In genomic region chr15:21267686-21268395, GRCh38 we compare ENCODE assay signal across 22 cellular contexts.
DNase-seq lines count a peak whose midpoint lies in the region; ATAC-seq and TF ChIP-seq lines count a peak whose summit lies in the region.
"Had no signal": no experiment of that assay in that cellular context is flagged by ENCODE, and none has a peak within 500 bp of the region (broad histone marks: within the 10 kb centered on the region; RNA-seq: fewer than 3 reads in every experiment).

No MANE protein-coding gene starts in this region.

- H3K14ac ChIP-seq in trophoblast cell (ENCODE audit: low read length) = no peak overlapping the region

- H3K27me3 ChIP-seq in GM23248 (replicated peaks; ENCODE audit: insufficient read depth) (no peaks in the 10 kb centered on the region), PC-3 (ENCODE audit: low read length) (no peaks in the 10 kb centered on the region), trophoblast cell (ENCODE audit: insufficient read depth, low read length) (no peaks in the 10 kb centered on the region)

- H3K4me3 ChIP-seq in GM23248 = no peak overlapping the region
- no peak overlapping the region for H3K4me3 ChIP-seq in PC-3 (ENCODE audit: low read length)
- H3K4me3 ChIP-seq in trophoblast cell (ENCODE audit: low read depth, low read length) = no peak overlapping the region
- H3K4me3 ChIP-seq: GM12878 had no signal

- H3F3A ChIP-seq in GM23248 (ENCODE audit: insufficient read depth) = no peaks in the 10 kb centered on the region
- peaks cover 10% of the 10 kb centered on the region for H3F3A ChIP-seq in PC-3 (ENCODE audit: low read length, unreplicated experiment)

- H2AK5ac ChIP-seq in trophoblast cell (ENCODE audit: low read length) = no peak overlapping the region

- H4K91ac ChIP-seq in trophoblast cell (ENCODE audit: low read depth, low read length) = no peak overlapping the region

- H2BK120ac ChIP-seq in trophoblast cell (ENCODE audit: insufficient read depth, low read length, poor library complexity) = no peak overlapping the region

- DNase-seq in GM23248 = peak; percentile 20
- DNase-seq in PC-3 = peak; percentile 1
- DNase-seq in fibroblast of gingiva (ENCODE audit: low read depth) = peak; percentile 1
- peak; percentile 38 to 85 for DNase-seq in trophoblast cell
- DNase-seq in SW480 (ENCODE audit: low spot score) = no peak
- DNase-seq in dermis blood vessel endothelial cell = no peak
- DNase-seq: C1 segment of cervical spinal cord, DMS53, GOT3, IMR-90, Kasumi-1, MV-4-11, NCI-H1417 treated with DMSO at 0.1 percent for 48 hours, NCI-H2029, NCI-H510A, NCI-H82, SHP77 treated with DMSO at 0.1 percent for 48 hours, SW 1271 had no signal

- no peak overlapping the region for H4K8ac ChIP-seq in trophoblast cell (ENCODE audit: low read depth, low read length)

- intact Hi-C loops in PC-3 (cut with micrococcal nuclease) = no loop called here

- no peak for TF ChIP-seq CTCF in PC-3 (conservative IDR thresholded peaks at IDR 0.05; ENCODE audit: low read depth, low read length)

- H3K79me2 ChIP-seq in GM23248 (ENCODE audit: insufficient read depth) = no peaks in the 10 kb centered on the region
- H3K79me2 ChIP-seq in PC-3 (ENCODE audit: low read length) = no peaks in the 10 kb centered on the region
- H3K79me2 ChIP-seq in trophoblast cell (ENCODE audit: control insufficient read depth, insufficient read depth, low read length, poor library complexity) = no peaks in the 10 kb centered on the region

- H3K9me3 ChIP-seq in GM23248 (ENCODE audit: low read depth) (no peaks in the 10 kb centered on the region), PC-3 (ENCODE audit: low read length) (0 out of 2 replicates have a peak, but pooled peaks cover 10% of the 10 kb centered on the region), trophoblast cell (ENCODE audit: insufficient read depth, low read depth, low read length) (no peaks in the 10 kb centered on the region)

- 31 to 33% methylated on average over 4 of the region's 4 CpGs for WGBS in GM23248 (ENCODE audit: low coverage in 1 of 2, low lambda C conversion rate in 2 of 2, missing lambda C conversion rate in 2 of 2), 2 experiments
- no CpG with 5 or more reads among the region's 4 CpGs for WGBS in trophoblast cell (ENCODE audit: extremely low coverage, insufficient coverage, insufficient read length)

- H2BK5ac ChIP-seq in trophoblast cell (ENCODE audit: low read depth, low read length, poor library complexity) = no peak overlapping the region

- no peaks in the 10 kb centered on the region for H4K20me1 ChIP-seq in GM23248 (ENCODE audit: insufficient read depth)
- H4K20me1 ChIP-seq in PC-3 (ENCODE audit: low read length) = no peaks in the 10 kb centered on the region

- H2AFZ ChIP-seq in GM23248 (no peak overlapping the region), PC-3 (ENCODE audit: low read length) (no peak overlapping the region), trophoblast cell (ENCODE audit: insufficient read depth, low read length, poor library complexity) (no peak overlapping the region)

- in situ Hi-C loops in GM23248 (cut with MboI) = no loop called here

- H3K9ac ChIP-seq in GM23248 (no peak overlapping the region), PC-3 (ENCODE audit: low read length) (no peak overlapping the region), trophoblast cell (ENCODE audit: low read length) (no peak overlapping the region)

- H3K4me2 ChIP-seq in GM23248 (ENCODE audit: unreplicated experiment) (no peak overlapping the region), PC-3 (ENCODE audit: low read length) (no peak overlapping the region), trophoblast cell (ENCODE audit: low read length) (no peak overlapping the region)

- ATAC-seq in PC-3 = no peak
- ATAC-seq in SK-N-SH treated with all-trans-retinoic acid at 6 μM for 48 hours = no peak
- no peak for ATAC-seq in HG03045 (IDR thresholded peaks at IDR 0.05; ENCODE audit: unreplicated experiment)
- ATAC-seq: GM12878, Panc1 had no signal

- no peak overlapping the region for H3K23ac ChIP-seq in trophoblast cell (ENCODE audit: low read length)

- POLR2A ChIA-PET in PC-3 (lab: Charles Lee; ENCODE audit: unreplicated experiment) = no interaction called here

- H3K36me3 ChIP-seq in GM23248 (ENCODE audit: low read depth) (no peaks in the 10 kb centered on the region), PC-3 (ENCODE audit: low read depth, low read length) (no peaks in the 10 kb centered on the region), trophoblast cell (ENCODE audit: control insufficient read depth in 1 of 2, insufficient read depth in 2 of 2, low read length in 2 of 2) (no peaks in the 10 kb centered on the region)

- no peaks in the 10 kb centered on the region for H3K9me2 ChIP-seq in GM23248 (ENCODE audit: insufficient read depth)
- H3K9me2 ChIP-seq in PC-3 (replicated peaks; ENCODE audit: low read length) = no peaks in the 10 kb centered on the region

- H4K12ac ChIP-seq in trophoblast cell (ENCODE audit: low read depth, low read length) = no peak overlapping the region

- CTCF ChIA-PET in PC-3 (lab: Charles Lee) = no interaction called here

- H3K27ac ChIP-seq in GM23248 = no peak overlapping the region
- no peak overlapping the region for H3K27ac ChIP-seq in PC-3 (ENCODE audit: low read length)
- H3K27ac ChIP-seq in trophoblast cell (ENCODE audit: low read depth, low read length) = no peak overlapping the region

- H3K4ac ChIP-seq in trophoblast cell (ENCODE audit: low read depth, low read length) = no peak overlapping the region

- no TSS peak for BruUV-seq in PC-3 (replicated peaks; lab: Mats Ljungman, UMichigan)

- no peak overlapping the region for H3K18ac ChIP-seq in trophoblast cell (ENCODE audit: low read length)

- no peaks in the 10 kb centered on the region for H3K79me1 ChIP-seq in trophoblast cell (ENCODE audit: low read length)

- H3K4me1 ChIP-seq in GM23248 (ENCODE audit: insufficient read depth) (peaks cover 4% of the 10 kb centered on the region; the same call in 1 of the 2 replicates), PC-3 (ENCODE audit: insufficient read depth, low read length) (peaks cover 14% of the 10 kb centered on the region), trophoblast cell (ENCODE audit: control insufficient read depth in 1 of 2, insufficient read depth in 2 of 2, low read length in 2 of 2) (no peaks in the 10 kb centered on the region)

- no peak overlapping the region for H2BK12ac ChIP-seq in trophoblast cell (ENCODE audit: low read length)

TF ChIP-seq in SK-N-SH treated with all-trans-retinoic acid at 6 μM for 48 hours, 23 proteins besides CTCF, POLR2A, EP300 and RAD21:
- no peak for TF ChIP-seq OSR1 (CRISPR knock-in tag; IDR thresholded peaks at IDR 0.05)
- no peak for TF ChIP-seq ARNTL (CRISPR knock-in tag; IDR thresholded peaks at IDR 0.05; ENCODE audit: borderline replicate concordance, low read depth)
- no peak for TF ChIP-seq ESRRG (CRISPR knock-in tag; IDR thresholded peaks at IDR 0.05)
- TF ChIP-seq ZNF70 (CRISPR knock-in tag; IDR thresholded peaks at IDR 0.05) = no peak
- no peak for TF ChIP-seq ZNF8 (CRISPR knock-in tag; IDR thresholded peaks at IDR 0.05)
TF ChIP-seq in SK-N-SH treated with all-trans-retinoic acid at 6 μM for 48 hours: peak in this region for 0.

Comparison
In these comparisons a context has a peak if more than half of its experiments do, and no peak if none do; other contexts are left out.
1. DNase-seq: peak in GM23248 (single experiment), PC-3 (single experiment), fibroblast of gingiva (single experiment) and trophoblast cell (2 of 2); none in SW480 (single experiment) and dermis blood vessel endothelial cell (single experiment).